ENCODE assay signal across 8 cellular contexts in the genomic region with DNA sequence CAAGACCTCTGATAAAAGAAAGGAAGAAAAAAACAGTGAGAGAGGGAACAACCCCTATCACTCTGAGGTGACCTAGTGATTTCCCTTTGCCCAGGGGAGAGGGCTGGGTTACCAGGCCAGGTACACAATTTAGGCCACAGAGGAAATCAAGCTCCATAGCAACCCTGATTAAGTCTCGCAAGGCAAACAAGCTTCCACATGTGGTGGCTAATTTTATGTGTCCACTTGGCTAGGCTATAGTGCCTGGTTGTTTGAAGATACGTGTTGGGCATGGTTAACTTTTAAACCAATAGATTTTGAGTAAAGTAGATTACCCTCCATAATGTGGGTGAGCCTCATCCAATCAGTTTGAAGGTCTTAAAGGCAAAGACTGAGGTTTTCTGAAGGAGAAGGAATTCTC.
DNase-seq lines count a peak whose midpoint lies in the region; ATAC-seq, FAIRE-seq and TF ChIP-seq lines count a peak whose summit lies in the region.
"Not testable (repeated sequence)": the region's sequence is repeated elsewhere in the genome, so short reads cannot be mapped to it uniquely, and the experiment has no call there.

No MANE protein-coding gene starts in this region.

- H3K79me2 ChIP-seq in endothelial cell of umbilical vein (ENCODE audit: control insufficient read depth, insufficient read depth, low read length); HepG2 (ENCODE audit: insufficient read depth, low read length): not testable (repeated sequence)

- H3K4me2 ChIP-seq in endothelial cell of umbilical vein (ENCODE audit: insufficient read depth, low read length); HepG2 (ENCODE audit: low read depth, low read length): not testable (repeated sequence)

- not testable (repeated sequence) for H3K27me3 ChIP-seq in body of pancreas; endothelial cell of umbilical vein (ENCODE audit: control insufficient read depth in 2 of 2, insufficient read depth in 2 of 2, low read length in 2 of 2); HepG2 (ENCODE audit: control insufficient read depth in 1 of 2, insufficient read depth in 2 of 2, low read length in 2 of 2); right lobe of liver; pancreas

- H3K9ac ChIP-seq in endothelial cell of umbilical vein (replicated peaks; ENCODE audit: extremely low read depth, insufficient read depth, low read length); HepG2 (ENCODE audit: insufficient read depth, low read depth, low read length): not testable (repeated sequence)

- intact Hi-C loops in body of pancreas (cut with DNase I); endothelial cell of umbilical vein (cut with micrococcal nuclease); left colon (cut with DNase I, micrococcal nuclease); HepG2 (cut with micrococcal nuclease; ENCODE audit: unreplicated experiment); right lobe of liver (cut with DNase I); mucosa of descending colon (cut with DNase I, micrococcal nuclease); pancreas (cut with DNase I): not testable (repeated sequence)

- not testable (repeated sequence) for H2AFZ ChIP-seq in endothelial cell of umbilical vein (ENCODE audit: low read depth, low read length); HepG2 (ENCODE audit: low read length)

- TF ChIP-seq POLR2A in GM12891 (IDR thresholded peaks at IDR 0.05; ENCODE audit: low read depth, low read length); body of pancreas (IDR thresholded peaks at IDR 0.05); endothelial cell of umbilical vein (IDR thresholded peaks at IDR 0.05; ENCODE audit: low read depth, low read length); HepG2 (IDR thresholded peaks at IDR 0.05; ENCODE audit: insufficient read depth in 1 of 2, low read depth in 2 of 2, low read length in 2 of 2); right lobe of liver (IDR thresholded peaks at IDR 0.05): not testable (repeated sequence)

- H3K9me3 ChIP-seq in body of pancreas; endothelial cell of umbilical vein (replicated peaks; ENCODE audit: control insufficient read depth, insufficient read depth, low read length); HepG2 (ENCODE audit: low read length); right lobe of liver; mucosa of descending colon; pancreas: not testable (repeated sequence)

- CTCF ChIA-PET in endothelial cell of umbilical vein (lab: Charles Lee); HepG2 (lab: Yijun Ruan, JAX; ENCODE audit: low intra/inter-chr PET ratio, low total read pairs): not testable (repeated sequence)

- not testable (repeated sequence) for H3K4me1 ChIP-seq in body of pancreas; mucosa of descending colon (ENCODE audit: low read depth); pancreas
- peaks cover 25% of the 10 kb centered on the region for H3K4me1 ChIP-seq in endothelial cell of umbilical vein (ENCODE audit: control insufficient read depth, extremely low read depth, insufficient read depth, low read length)
- peaks cover 38% of the 10 kb centered on the region for H3K4me1 ChIP-seq in HepG2 (ENCODE audit: insufficient read depth, low read length)
- peaks cover 0 to 16% (median under 1%) of the 10 kb centered on the region in 4 donors for H3K4me1 ChIP-seq in right lobe of liver

- ATAC-seq in body of pancreas = peak; percentile 47
- ATAC-seq in left colon = peak; percentile 39
- not testable (repeated sequence) for ATAC-seq in HepG2
- peak in 3 of 4 donors; percentile 12 to 38 (median 16) for ATAC-seq in right lobe of liver
- peak; percentile 59 for ATAC-seq in mucosa of descending colon
- ATAC-seq in pancreas = peak; percentile 32 to 60 (median 44)

- H4K20me1 ChIP-seq in endothelial cell of umbilical vein (replicated peaks; ENCODE audit: control insufficient read depth, extremely low read depth, insufficient read depth, low read length); HepG2 (ENCODE audit: insufficient read depth, low read length): not testable (repeated sequence)

- TF ChIP-seq RAD21 in HepG2 (CRISPR knock-in tag; IDR thresholded peaks at IDR 0.05) = not testable (repeated sequence)

- H3K9me1 ChIP-seq in endothelial cell of umbilical vein (replicated peaks; ENCODE audit: control insufficient read depth, extremely low read depth, insufficient read depth, low read length) = not testable (repeated sequence)

- no CpG with 5 or more reads among the region's 2 CpGs for WGBS in body of pancreas, 2 donors
- no CpG with 5 or more reads among the region's 2 CpGs for WGBS in HepG2 (ENCODE audit: low lambda C conversion rate)
- 71% methylated on average over 1 of the region's 2 CpGs for WGBS in right lobe of liver (ENCODE audit: insufficient coverage, low coverage, low lambda C conversion rate, missing lambda C conversion rate)
- 32 to 49% methylated on average over 2 of the region's 2 CpGs for WGBS in pancreas, 2 donors

- not testable (repeated sequence) for TF ChIP-seq EP300 in HepG2 (IDR thresholded peaks at IDR 0.05; ENCODE audit: low read depth in 2 of 2, low read length in 2 of 2); HepG2 (CRISPR knock-in tag; IDR thresholded peaks at IDR 0.05; ENCODE audit: borderline replicate concordance)

- dilution Hi-C loops in endothelial cell of umbilical vein (cut with MboI; ENCODE audit: extremely low pct_ligation_motif_present, low sequenced_read_pairs) = not testable (repeated sequence)

- not testable (repeated sequence) for H3K36me3 ChIP-seq in body of pancreas (replicated peaks in 1 of 2; ENCODE audit: insufficient read depth in 1 of 2, low read depth in 2 of 2); endothelial cell of umbilical vein (ENCODE audit: control insufficient read depth in 2 of 2, extremely low read depth in 1 of 2, insufficient read depth in 2 of 2, low read length in 2 of 2); HepG2 (replicated peaks in 1 of 2; ENCODE audit: control insufficient read depth in 1 of 2, insufficient read depth in 2 of 2, low read length in 2 of 2); right lobe of liver; mucosa of descending colon (ENCODE audit: low read depth); pancreas

- not testable (repeated sequence) for H3K27ac ChIP-seq in body of pancreas; endothelial cell of umbilical vein (ENCODE audit: insufficient read depth, low read depth, low read length); HepG2 (ENCODE audit: extremely low read length, insufficient read depth, low read length); right lobe of liver; pancreas

- in situ Hi-C loops in HepG2 (cut with HindIII; ENCODE audit: extremely low pct_ligation_motif_present, low pct_unique_long_range_greater_than_20kb) = not testable (repeated sequence)

- DNase-seq in GM12891 (ENCODE audit: insufficient read length, low spot score); body of pancreas; endothelial cell of umbilical vein (ENCODE audit: low read depth, low spot score); left colon; HepG2 (ENCODE audit: low spot score); right lobe of liver; mucosa of descending colon; pancreas: not testable (repeated sequence)

- not testable (repeated sequence) for BruUV-seq in endothelial cell of umbilical vein (replicated peaks; lab: Mats Ljungman, UMichigan); HepG2 (replicated peaks; lab: Mats Ljungman, UMichigan)

- not testable (repeated sequence) for H3K4me3 ChIP-seq in body of pancreas; endothelial cell of umbilical vein (replicated peaks in 1 of 3; ENCODE audit: insufficient read depth in 1 of 3, low read depth in 1 of 3, low read length in 3 of 3); HepG2 (replicated peaks in 1 of 3; ENCODE audit: insufficient read depth in 1 of 3, low read depth in 2 of 3, low read length in 3 of 3); right lobe of liver; mucosa of descending colon; pancreas

- not testable (repeated sequence) for TF ChIP-seq CTCF in body of pancreas (IDR thresholded peaks at IDR 0.05); endothelial cell of umbilical vein (IDR thresholded peaks at IDR 0.05; ENCODE audit: extremely low read depth in 1 of 2, insufficient read depth in 1 of 2, low read depth in 1 of 2, low read length in 2 of 2); HepG2 (CRISPR knock-in tag; IDR thresholded peaks at IDR 0.05); right lobe of liver (IDR thresholded peaks at IDR 0.05); mucosa of descending colon (IDR thresholded peaks at IDR 0.05); pancreas (IDR thresholded peaks at IDR 0.05)

- POLR2A ChIA-PET in endothelial cell of umbilical vein (lab: Charles Lee); HepG2 (lab: Yijun Ruan, JAX): not testable (repeated sequence)

- FAIRE-seq in GM12891 (lab: Jason Lieb, UNC) = peak; percentile 71
- FAIRE-seq in endothelial cell of umbilical vein (lab: Jason Lieb, UNC) = peak; percentile 61
- peak; percentile 8 for FAIRE-seq in HepG2 (lab: Jason Lieb, UNC)
- not testable (repeated sequence) for FAIRE-seq in pancreas (lab: Jason Lieb, UNC)
